In the genomic region with DNA sequence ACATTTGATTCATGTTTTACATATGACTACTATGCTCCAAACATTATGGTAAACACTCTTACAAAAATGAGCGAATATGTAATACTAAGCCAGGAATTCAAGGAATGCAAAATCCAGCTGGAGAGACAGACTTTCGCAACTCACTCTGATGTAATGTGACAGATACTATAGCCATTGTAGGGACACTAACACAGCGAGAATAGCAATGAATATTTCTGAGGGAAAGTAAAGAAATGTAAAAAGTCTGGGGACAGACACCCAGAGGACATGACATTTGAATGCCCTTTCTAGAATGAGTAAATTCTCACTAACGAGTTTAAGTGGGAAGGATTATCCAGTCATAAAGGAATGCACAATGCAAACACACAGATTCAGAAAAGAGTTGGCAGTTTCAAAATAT, we compare ENCODE assay signal across 1 cellular context.
TF ChIP-seq lines count a peak whose summit lies in the region.

No MANE protein-coding gene starts in this region.

TF ChIP-seq in HepG2, 621 proteins besides CTCF, POLR2A, EP300 and RAD21 (continued from another document):
- TF ChIP-seq, protein P1, sequence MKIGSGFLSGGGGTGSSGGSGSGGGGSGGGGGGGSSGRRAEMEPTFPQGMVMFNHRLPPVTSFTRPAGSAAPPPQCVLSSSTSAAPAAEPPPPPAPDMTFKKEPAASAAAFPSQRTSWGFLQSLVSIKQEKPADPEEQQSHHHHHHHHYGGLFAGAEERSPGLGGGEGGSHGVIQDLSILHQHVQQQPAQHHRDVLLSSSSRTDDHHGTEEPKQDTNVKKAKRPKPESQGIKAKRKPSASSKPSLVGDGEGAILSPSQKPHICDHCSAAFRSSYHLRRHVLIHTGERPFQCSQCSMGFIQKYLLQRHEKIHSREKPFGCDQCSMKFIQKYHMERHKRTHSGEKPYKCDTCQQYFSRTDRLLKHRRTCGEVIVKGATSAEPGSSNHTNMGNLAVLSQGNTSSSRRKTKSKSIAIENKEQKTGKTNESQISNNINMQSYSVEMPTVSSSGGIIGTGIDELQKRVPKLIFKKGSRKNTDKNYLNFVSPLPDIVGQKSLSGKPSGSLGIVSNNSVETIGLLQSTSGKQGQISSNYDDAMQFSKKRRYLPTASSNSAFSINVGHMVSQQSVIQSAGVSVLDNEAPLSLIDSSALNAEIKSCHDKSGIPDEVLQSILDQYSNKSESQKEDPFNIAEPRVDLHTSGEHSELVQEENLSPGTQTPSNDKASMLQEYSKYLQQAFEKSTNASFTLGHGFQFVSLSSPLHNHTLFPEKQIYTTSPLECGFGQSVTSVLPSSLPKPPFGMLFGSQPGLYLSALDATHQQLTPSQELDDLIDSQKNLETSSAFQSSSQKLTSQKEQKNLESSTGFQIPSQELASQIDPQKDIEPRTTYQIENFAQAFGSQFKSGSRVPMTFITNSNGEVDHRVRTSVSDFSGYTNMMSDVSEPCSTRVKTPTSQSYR (CRISPR knock-in tag; IDR thresholded peaks at IDR 0.05; ENCODE audit: borderline replicate concordance), result 0 out of 2 replicates have a peak, but pooled peaks have one; percentile 9
- TF ChIP-seq ZNF816 (CRISPR knock-in tag; IDR thresholded peaks at IDR 0.05; ENCODE audit: borderline replicate concordance), result no peak
- TF ChIP-seq, protein P2, sequence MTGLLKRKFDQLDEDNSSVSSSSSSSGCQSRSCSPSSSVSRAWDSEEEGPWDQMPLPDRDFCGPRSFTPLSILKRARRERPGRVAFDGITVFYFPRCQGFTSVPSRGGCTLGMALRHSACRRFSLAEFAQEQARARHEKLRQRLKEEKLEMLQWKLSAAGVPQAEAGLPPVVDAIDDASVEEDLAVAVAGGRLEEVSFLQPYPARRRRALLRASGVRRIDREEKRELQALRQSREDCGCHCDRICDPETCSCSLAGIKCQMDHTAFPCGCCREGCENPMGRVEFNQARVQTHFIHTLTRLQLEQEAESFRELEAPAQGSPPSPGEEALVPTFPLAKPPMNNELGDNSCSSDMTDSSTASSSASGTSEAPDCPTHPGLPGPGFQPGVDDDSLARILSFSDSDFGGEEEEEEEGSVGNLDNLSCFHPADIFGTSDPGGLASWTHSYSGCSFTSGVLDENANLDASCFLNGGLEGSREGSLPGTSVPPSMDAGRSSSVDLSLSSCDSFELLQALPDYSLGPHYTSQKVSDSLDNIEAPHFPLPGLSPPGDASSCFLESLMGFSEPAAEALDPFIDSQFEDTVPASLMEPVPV (CRISPR knock-in tag; IDR thresholded peaks at IDR 0.05), result no peak
- TF ChIP-seq FOXJ3 (CRISPR knock-in tag; IDR thresholded peaks at IDR 0.05; ENCODE audit: borderline replicate concordance), result peak; percentile 34; the same call in 1 of the 2 replicates
- TF ChIP-seq NRL (CRISPR knock-in tag; IDR thresholded peaks at IDR 0.05; ENCODE audit: borderline replicate concordance), result no peak
- TF ChIP-seq GATAD2A (CRISPR knock-in tag; IDR thresholded peaks at IDR 0.05), result peak; percentile 71
- TF ChIP-seq, protein P3, sequence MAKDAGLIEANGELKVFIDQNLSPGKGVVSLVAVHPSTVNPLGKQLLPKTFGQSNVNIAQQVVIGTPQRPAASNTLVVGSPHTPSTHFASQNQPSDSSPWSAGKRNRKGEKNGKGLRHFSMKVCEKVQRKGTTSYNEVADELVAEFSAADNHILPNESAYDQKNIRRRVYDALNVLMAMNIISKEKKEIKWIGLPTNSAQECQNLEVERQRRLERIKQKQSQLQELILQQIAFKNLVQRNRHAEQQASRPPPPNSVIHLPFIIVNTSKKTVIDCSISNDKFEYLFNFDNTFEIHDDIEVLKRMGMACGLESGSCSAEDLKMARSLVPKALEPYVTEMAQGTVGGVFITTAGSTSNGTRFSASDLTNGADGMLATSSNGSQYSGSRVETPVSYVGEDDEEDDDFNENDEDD (CRISPR knock-in tag; IDR thresholded peaks at IDR 0.05; ENCODE audit: borderline replicate concordance), result no peak
- TF ChIP-seq, protein P4, sequence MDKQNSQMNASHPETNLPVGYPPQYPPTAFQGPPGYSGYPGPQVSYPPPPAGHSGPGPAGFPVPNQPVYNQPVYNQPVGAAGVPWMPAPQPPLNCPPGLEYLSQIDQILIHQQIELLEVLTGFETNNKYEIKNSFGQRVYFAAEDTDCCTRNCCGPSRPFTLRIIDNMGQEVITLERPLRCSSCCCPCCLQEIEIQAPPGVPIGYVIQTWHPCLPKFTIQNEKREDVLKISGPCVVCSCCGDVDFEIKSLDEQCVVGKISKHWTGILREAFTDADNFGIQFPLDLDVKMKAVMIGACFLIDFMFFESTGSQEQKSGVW (CRISPR knock-in tag; IDR thresholded peaks at IDR 0.05; ENCODE audit: borderline replicate concordance), result no peak
- peak; percentile 51 for TF ChIP-seq TBL1XR1 (IDR thresholded peaks at IDR 0.05; ENCODE audit: borderline replicate concordance, low read length, partially characterized antibody)
- TF ChIP-seq, protein P5, sequence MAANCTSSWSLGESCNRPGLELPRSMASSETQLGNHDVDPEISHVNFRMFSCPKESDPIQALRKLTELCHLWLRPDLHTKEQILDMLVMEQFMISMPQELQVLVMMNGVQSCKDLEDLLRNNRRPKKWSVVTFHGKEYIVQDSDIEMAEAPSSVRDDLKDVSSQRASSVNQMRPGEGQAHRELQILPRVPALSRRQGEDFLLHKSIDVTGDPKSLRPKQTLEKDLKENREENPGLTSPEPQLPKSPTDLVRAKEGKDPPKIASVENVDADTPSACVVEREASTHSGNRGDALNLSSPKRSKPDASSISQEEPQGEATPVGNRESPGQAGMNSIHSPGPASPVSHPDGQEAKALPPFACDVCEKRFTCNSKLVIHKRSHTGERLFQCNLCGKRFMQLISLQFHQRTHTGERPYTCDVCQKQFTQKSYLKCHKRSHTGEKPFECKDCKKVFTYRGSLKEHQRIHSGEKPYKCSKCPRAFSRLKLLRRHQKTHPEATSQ (CRISPR knock-in tag; IDR thresholded peaks at IDR 0.05; ENCODE audit: borderline replicate concordance), result no peak
- no peak for TF ChIP-seq ZMAT5 (CRISPR knock-in tag; IDR thresholded peaks at IDR 0.05; ENCODE audit: borderline replicate concordance, low read depth)
- TF ChIP-seq PPARG (CRISPR knock-in tag; conservative IDR thresholded peaks at IDR 0.05), result no peak
- TF ChIP-seq ARHGAP35 (CRISPR knock-in tag; IDR thresholded peaks at IDR 0.05; ENCODE audit: borderline replicate concordance), result no peak
- no peak for TF ChIP-seq ZBTB33 (CRISPR knock-in tag; IDR thresholded peaks at IDR 0.05)
- TF ChIP-seq TSC22D2 (CRISPR knock-in tag; IDR thresholded peaks at IDR 0.05; ENCODE audit: borderline replicate concordance), result no peak
- TF ChIP-seq ZNF772 (CRISPR knock-in tag; IDR thresholded peaks at IDR 0.05), result no peak
- TF ChIP-seq SKI (IDR thresholded peaks at IDR 0.05; ENCODE audit: partially characterized antibody), result peak; percentile 40
- TF ChIP-seq, protein P6, sequence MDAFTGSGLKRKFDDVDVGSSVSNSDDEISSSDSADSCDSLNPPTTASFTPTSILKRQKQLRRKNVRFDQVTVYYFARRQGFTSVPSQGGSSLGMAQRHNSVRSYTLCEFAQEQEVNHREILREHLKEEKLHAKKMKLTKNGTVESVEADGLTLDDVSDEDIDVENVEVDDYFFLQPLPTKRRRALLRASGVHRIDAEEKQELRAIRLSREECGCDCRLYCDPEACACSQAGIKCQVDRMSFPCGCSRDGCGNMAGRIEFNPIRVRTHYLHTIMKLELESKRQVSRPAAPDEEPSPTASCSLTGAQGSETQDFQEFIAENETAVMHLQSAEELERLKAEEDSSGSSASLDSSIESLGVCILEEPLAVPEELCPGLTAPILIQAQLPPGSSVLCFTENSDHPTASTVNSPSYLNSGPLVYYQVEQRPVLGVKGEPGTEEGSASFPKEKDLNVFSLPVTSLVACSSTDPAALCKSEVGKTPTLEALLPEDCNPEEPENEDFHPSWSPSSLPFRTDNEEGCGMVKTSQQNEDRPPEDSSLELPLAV (CRISPR knock-in tag; conservative IDR thresholded peaks at IDR 0.05; ENCODE audit: low read depth), result no peak
- TF ChIP-seq, protein P7, sequence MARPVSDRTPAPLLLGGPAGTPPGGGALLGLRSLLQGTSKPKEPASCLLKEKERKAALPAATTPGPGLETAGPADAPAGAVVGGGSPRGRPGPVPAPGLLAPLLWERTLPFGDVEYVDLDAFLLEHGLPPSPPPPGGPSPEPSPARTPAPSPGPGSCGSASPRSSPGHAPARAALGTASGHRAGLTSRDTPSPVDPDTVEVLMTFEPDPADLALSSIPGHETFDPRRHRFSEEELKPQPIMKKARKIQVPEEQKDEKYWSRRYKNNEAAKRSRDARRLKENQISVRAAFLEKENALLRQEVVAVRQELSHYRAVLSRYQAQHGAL (CRISPR knock-in tag; IDR thresholded peaks at IDR 0.05; ENCODE audit: not compliant biosample characterization), result no peak
- TF ChIP-seq ZSCAN31 (CRISPR knock-in tag; IDR thresholded peaks at IDR 0.05; ENCODE audit: low read depth), result no peak
- TF ChIP-seq LRRFIP1 (CRISPR knock-in tag; conservative IDR thresholded peaks at IDR 0.05), result no peak
- TF ChIP-seq, protein P8, sequence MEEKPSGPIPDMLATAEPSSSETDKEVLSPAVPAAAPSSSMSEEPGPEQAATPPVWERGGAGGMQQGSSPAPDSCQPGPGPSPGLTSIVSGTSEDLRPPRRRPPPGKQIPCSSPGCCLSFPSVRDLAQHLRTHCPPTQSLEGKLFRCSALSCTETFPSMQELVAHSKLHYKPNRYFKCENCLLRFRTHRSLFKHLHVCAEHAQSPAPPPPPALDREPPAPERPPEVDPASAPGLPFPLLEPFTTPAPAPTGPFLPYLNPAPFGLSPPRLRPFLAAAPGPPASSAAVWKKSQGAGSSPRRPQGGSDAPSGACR (CRISPR knock-in tag; IDR thresholded peaks at IDR 0.05), result no peak
- TF ChIP-seq, protein P9, sequence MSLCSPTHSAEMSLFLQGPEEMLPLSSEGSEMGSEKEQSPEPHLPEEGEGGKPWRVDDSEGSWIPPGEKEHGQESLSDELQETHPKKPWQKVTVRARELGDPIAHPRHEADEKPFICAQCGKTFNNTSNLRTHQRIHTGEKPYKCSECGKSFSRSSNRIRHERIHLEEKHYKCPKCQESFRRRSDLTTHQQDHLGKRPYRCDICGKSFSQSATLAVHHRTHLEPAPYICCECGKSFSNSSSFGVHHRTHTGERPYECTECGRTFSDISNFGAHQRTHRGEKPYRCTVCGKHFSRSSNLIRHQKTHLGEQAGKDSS (CRISPR knock-in tag; IDR thresholded peaks at IDR 0.05; ENCODE audit: borderline replicate concordance, low read depth), result no peak
- no peak for TF ChIP-seq RFXAP (CRISPR knock-in tag; IDR thresholded peaks at IDR 0.05; ENCODE audit: borderline replicate concordance)
- TF ChIP-seq MEF2D (CRISPR knock-in tag; IDR thresholded peaks at IDR 0.05), result no peak
- TF ChIP-seq ATM (IDR thresholded peaks at IDR 0.05; ENCODE audit: borderline replicate concordance), result no peak
- TF ChIP-seq ZNF441 (CRISPR knock-in tag; IDR thresholded peaks at IDR 0.05; ENCODE audit: borderline replicate concordance), result no peak
- TF ChIP-seq ZNF451 (CRISPR knock-in tag; IDR thresholded peaks at IDR 0.05), result no peak
- no peak for TF ChIP-seq ZNF616 (CRISPR knock-in tag; IDR thresholded peaks at IDR 0.05; ENCODE audit: low read depth)
- no peak for TF ChIP-seq PBX2 (CRISPR knock-in tag; IDR thresholded peaks at IDR 0.05)
- TF ChIP-seq NR2C2 (CRISPR knock-in tag; IDR thresholded peaks at IDR 0.05; ENCODE audit: borderline replicate concordance), result no peak
- no peak for TF ChIP-seq RCOR2 (CRISPR knock-in tag; IDR thresholded peaks at IDR 0.05)
- TF ChIP-seq LBX2 (CRISPR knock-in tag; IDR thresholded peaks at IDR 0.05; ENCODE audit: borderline replicate concordance), result no peak
- TF ChIP-seq HES4 (CRISPR knock-in tag; IDR thresholded peaks at IDR 0.05; ENCODE audit: borderline replicate concordance), result no peak
- TF ChIP-seq ZNF230 (CRISPR knock-in tag; IDR thresholded peaks at IDR 0.05), result no peak
- TF ChIP-seq KLF16 (CRISPR knock-in tag; IDR thresholded peaks at IDR 0.05), result peak in 1 of 2 experiments; percentile 58; a peak in 1 of 4 replicates
- TF ChIP-seq NR2F2 (IDR thresholded peaks at IDR 0.05; ENCODE audit: borderline replicate concordance, low read depth), result no peak
